In the genomic region with DNA sequence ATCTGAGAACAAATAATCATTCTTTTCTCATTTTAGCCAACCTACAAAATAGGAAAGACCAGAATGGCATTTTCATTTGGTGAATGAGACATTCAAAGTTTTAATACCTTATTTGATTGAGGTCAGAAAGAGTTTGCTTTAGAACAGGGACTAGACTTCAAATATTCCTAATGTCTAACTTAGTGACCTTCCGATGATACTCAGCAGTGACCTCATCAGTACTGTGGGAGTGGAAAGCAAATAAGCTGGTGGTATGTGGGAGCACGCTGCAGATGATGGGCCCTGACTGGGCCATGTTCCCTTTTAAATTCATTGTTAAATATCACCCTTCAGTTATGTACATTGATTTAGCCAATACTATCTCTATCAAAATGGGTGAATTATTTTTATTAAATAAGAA, we compare ENCODE assay signal across 26 cellular contexts.
"Had no signal": no experiment of that assay in that cellular context is flagged by ENCODE, and none has a peak within 500 bp of the region (broad histone marks: within the 10 kb centered on the region; RNA-seq: fewer than 3 reads in every experiment).

No MANE protein-coding gene starts in this region.

- H3K27me3 ChIP-seq: ascending aorta had no signal

- H3K36me3 ChIP-seq: ascending aorta, WERI-Rb-1 had no signal

- DNase-seq: activated CD4-positive, alpha-beta T cell treated with anti-CD3 and anti-CD28 coated beads for 1 hour; activated CD4-positive, alpha-beta T cell treated with anti-CD3 and anti-CD28 coated beads for 48 hours; activated CD4-positive, alpha-beta T cell treated with anti-CD3 and anti-CD28 coated beads, Interleukin-2, amount 50 U/mL, for 4 hours; activated CD4-positive, CD25-positive, alpha-beta regulatory T cell; activated CD8-positive, alpha-beta T cell treated with anti-CD3 and anti-CD28 coated beads for 36 hours; activated gamma-delta T cell; activated naive CD4-positive, alpha-beta T cell treated with Interleukin-2 at 50 U/mL for 16 hours; activated naive CD8-positive, alpha-beta T cell treated with anti-CD3 and anti-CD28 coated beads, Interleukin-2, amount 10 ng/mL, durations not matched to agents 7 days and 5 days; activated T-cell treated with anti-CD3 and anti-CD28 coated beads, Interleukin-2, amount 50 U/mL, for 1 hour; activated T-cell treated with anti-CD3 and anti-CD28 coated beads, Interleukin-2, amount 50 U/mL, for 72 hours; amygdala; Karpas-422; NCI-H1105; NCI-H1417 treated with DMSO at 0.1 percent for 48 hours; NCI-H187 treated with DMSO at 0.1 percent for 48 hours; NCI-H2081 treated with DMSO at 0.1 percent for 48 hours; NCI-H345; NCI-H524 treated with DMSO at 0.1 percent for 48 hours; T1000; WERI-Rb-1 had no signal

- H3K4me1 ChIP-seq: ascending aorta had no signal

- ATAC-seq: activated CD8-positive, alpha-beta T cell treated with anti-CD3 and anti-CD28 coated beads for 36 hours; activated T-cell treated with anti-CD3 and anti-CD28 coated beads, Interleukin-2, amount 50 U/mL, for 72 hours; activated T-helper 17 cell treated with anti-CD3 and anti-CD28 coated beads, Interleukin-2, amount 50 U/mL, for 72 hours; Panc1; Right ventricle myocardium inferior had no signal

- H3K4me3 ChIP-seq: ascending aorta, SK-N-MC had no signal

- H3K27ac ChIP-seq: ascending aorta, RWPE1, SK-N-MC, WERI-Rb-1 had no signal

- H3K9me3 ChIP-seq: ascending aorta had no signal
